8 cellular contexts compared by ENCODE assay signal in the genomic region with DNA sequence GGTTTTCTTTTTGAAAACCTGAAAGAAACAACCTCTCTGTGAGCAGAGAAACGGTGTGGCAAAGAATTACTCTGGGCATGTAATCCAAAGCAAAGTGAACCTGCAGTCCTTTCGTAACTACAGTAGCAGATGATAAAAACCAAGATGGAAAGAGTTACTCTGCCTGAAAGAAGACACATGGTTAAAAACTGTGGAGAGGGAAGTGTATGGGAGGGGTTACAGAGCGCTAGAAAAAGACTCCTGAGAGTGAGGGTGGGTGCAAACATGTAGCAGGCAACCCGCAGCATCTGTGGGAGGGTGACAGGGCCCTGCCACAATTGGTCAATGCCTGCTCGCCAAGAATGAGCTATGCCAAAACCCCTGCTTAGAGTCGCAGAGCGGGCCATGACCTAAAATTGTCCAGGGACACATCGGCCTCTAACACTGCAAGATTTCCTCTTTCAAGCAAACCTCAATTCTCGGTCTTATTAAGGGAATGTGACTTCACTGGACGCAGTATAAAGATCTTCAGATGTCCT. TPM values are rescaled to one million over a fixed set of nuclear protein-coding genes. Genes with fewer than 3 reads are reported as not detected.
DNase-seq lines count a peak whose midpoint lies in the region; ATAC-seq and TF ChIP-seq lines count a peak whose summit lies in the region.
"Had no signal": no experiment of that assay in that cellular context is flagged by ENCODE, and none has a peak within 500 bp of the region (broad histone marks: within the 10 kb centered on the region; RNA-seq: fewer than 3 reads in every experiment).

No MANE protein-coding gene starts in this region.

- POLR2A ChIA-PET in T-cell (lab: Charles Lee) = no interaction called here

- no peak for TF ChIP-seq EP300 in transverse colon (IDR thresholded peaks at IDR 0.05; ENCODE audit: low read depth)

- no peak for TF ChIP-seq POLR2A in transverse colon (IDR thresholded peaks at IDR 0.05)

- H3K9me3 ChIP-seq in duodenal mucosa (ENCODE audit: control insufficient read depth in 1 of 2, low read length in 2 of 2) = no peaks in the 10 kb centered on the region
- H3K9me3 ChIP-seq in mucosa of stomach (ENCODE audit: control insufficient read depth, low read length) = no peaks in the 10 kb centered on the region
- H3K9me3 ChIP-seq in transverse colon = no peaks in the 10 kb centered on the region

- H3K4me1 ChIP-seq in duodenal mucosa (ENCODE audit: control insufficient read depth in 1 of 2, insufficient read depth in 2 of 2, low read length in 2 of 2) (peaks cover 9 to 12% of the 10 kb centered on the region in 2 donors), mucosa of stomach (ENCODE audit: control insufficient read depth, insufficient read depth, low read length) (peaks cover 11% of the 10 kb centered on the region), transverse colon (peaks cover 8 to 22% (median 12%) of the 10 kb centered on the region in 4 donors)

- no peaks in the 10 kb centered on the region for H3K9me3 Mint-ChIP-seq in T-cell

- H3K4me3 ChIP-seq in duodenal mucosa (ENCODE audit: low read depth in 1 of 2, low read length in 2 of 2) (peak overlapping the region; percentile 97 to 100), mucosa of stomach (ENCODE audit: low read length) (peak overlapping the region; percentile 38), transverse colon (peak overlapping the region; percentile 54 to 99 (median 86))

- 5 to 12% methylated on average over 4 to 10 of the region's 10 CpGs for WGBS in transverse colon (ENCODE audit: low coverage in 1 of 2), 2 donors

- peak overlapping the region; percentile 88 to 91 (median 90) for H3K4me3 Mint-ChIP-seq in T-cell

- no peak for TF ChIP-seq CTCF in transverse colon (IDR thresholded peaks at IDR 0.05)

- H3K27ac ChIP-seq in duodenal mucosa (ENCODE audit: low read depth, low read length) = peak overlapping the region; percentile 84
- H3K27ac ChIP-seq in transverse colon = peak overlapping the region; percentile 86 to 99 (median 97)

- peaks cover 38% of the 10 kb centered on the region for H3K36me3 Mint-ChIP-seq in T-cell

- in situ Hi-C loops in transverse colon (cut with MboI; ENCODE audit: low pct_ligation_motif_present in 1 of 4, low pct_unique_long_range_greater_than_20kb in 1 of 4, low sequenced_read_pairs in 3 of 4) = no loop called here

- CTCF ChIA-PET in T-cell (lab: Charles Lee) = interaction anchor here (0.6 to 1.5 kb wide), 6 partner anchors 17 to 58 kb away, joined by 3 to 7 read pairs (median 4); no protein-coding TSS in a partner anchor

- H3K4me1 Mint-ChIP-seq in T-cell = peaks cover 45 to 49% (median 45%) of the 10 kb centered on the region in 3 donors

- H3K27me3 Mint-ChIP-seq in T-cell = no peaks in the 10 kb centered on the region

- intact Hi-C loops in transverse colon (cut with DNase I; ENCODE audit: low total_unique reads) = no loop called here

- peak overlapping the region; percentile 95 to 96 for H3K27ac Mint-ChIP-seq in T-cell

- no peaks in the 10 kb centered on the region for H3K27me3 ChIP-seq in duodenal mucosa (ENCODE audit: control insufficient read depth in 1 of 2, insufficient read depth in 2 of 2, low read length in 2 of 2)
- no peaks in the 10 kb centered on the region for H3K27me3 ChIP-seq in mucosa of stomach (ENCODE audit: control insufficient read depth, insufficient read depth, low read length)
- no peaks in the 10 kb centered on the region for H3K27me3 ChIP-seq in transverse colon

- H3K9ac ChIP-seq in duodenal mucosa (ENCODE audit: low read depth in 1 of 2, low read length in 2 of 2) (peak overlapping the region; percentile 98 to 100), mucosa of stomach (ENCODE audit: low read length) (peak overlapping the region; percentile 91)

- DNase-seq in T-cell (peak in 3 of 34 experiments; percentile 15 to 28 (median 24)), transverse colon (no peak), NCI-H1694 treated with DMSO at 0.1 percent for 48 hours (lab: John Stamatoyannopoulos, UW) (no peak)

- H3K36me3 ChIP-seq in duodenal mucosa (ENCODE audit: control insufficient read depth in 1 of 2, insufficient read depth in 2 of 2, low read length in 2 of 2) (peaks cover 8 to 21% of the 10 kb centered on the region in 2 donors), mucosa of stomach (ENCODE audit: control insufficient read depth, insufficient read depth, low read length) (peaks cover 7% of the 10 kb centered on the region), transverse colon (peaks cover 0 to 4% (median 1%) of the 10 kb centered on the region in 4 donors)

- ATAC-seq in GM18519 (IDR thresholded peaks at IDR 0.05; ENCODE audit: low FRiP score, unreplicated experiment) = peak; percentile 3
- peak; percentile 16 for ATAC-seq in HG03025 (IDR thresholded peaks at IDR 0.05; ENCODE audit: low FRiP score, unreplicated experiment)
- no peak for ATAC-seq in T-cell (replicated peaks in 1 of 4)

RNA-seq across cellular contexts. Expression of gene PRKAG1, which starts 0.8 kb away (rescaled TPM):
- total RNA-seq in T-cell = 10 to 100 TPM; 42.5 to 54.6 (median 48.3) TPM
- 10 to 100 TPM; 21.7 to 44.0 (median 42.3) TPM for total RNA-seq in transverse colon

RNA-seq across cellular contexts. Expression of gene DDN, which starts 18.6 kb away (rescaled TPM):
- total RNA-seq in T-cell (1 to 10 TPM in 1 of 5 donors, under 1 TPM in 4; 0.09 to 1.3 (median 0.15) TPM), transverse colon (under 1 TPM in 2 of 4 donors, not detected in 2; 0.27 to 0.32 TPM)

RNA-seq across cellular contexts. Expression of gene WNT1, which starts 39.7 kb away (rescaled TPM):
- total RNA-seq in T-cell (1 to 10 TPM in 2 of 5 donors, under 1 TPM in 3; 0.47 to 2.6 (median 0.85) TPM), transverse colon (not detected)
- total RNA-seq: dermis microvascular lymphatic vessel endothelial cell had no signal

RNA-seq across cellular contexts. Expression of gene KMT2D, which starts 42.8 kb away (rescaled TPM):
- total RNA-seq in T-cell (100 to 1,000 TPM; 135 to 161 (median 152) TPM), transverse colon (100 to 1,000 TPM in 1 of 4 donors, 10 to 100 TPM in 3; 50.0 to 351 (median 78.0) TPM)

RNA-seq across cellular contexts. Expression of gene WNT10B, which starts 46.3 kb away (rescaled TPM):
- 10 to 100 TPM in 1 of 5 donors, 1 to 10 TPM in 4; 5.3 to 15.7 (median 8.9) TPM for total RNA-seq in T-cell
- total RNA-seq in transverse colon = 1 to 10 TPM in 1 of 4 donors, under 1 TPM in 1, not detected in 2; 0.41 to 1.4 TPM

Comparison
In these comparisons a context has a peak if more than half of its experiments do, and no peak if none do; other contexts are left out.
1. ATAC-seq: peak in GM18519 (single experiment) and HG03025 (single experiment); none in T-cell (0 of 4).
2. H3K4me3 ChIP-seq: peak in every context shown above with its lines; median percentile 98 in duodenal mucosa; 86 in transverse colon; 38 in mucosa of stomach.